ENCODE assay signal across 10 cellular contexts in genomic region chr14:65318636-65319506, GRCh38.
DNase-seq lines count a peak whose midpoint lies in the region; ATAC-seq, FAIRE-seq and TF ChIP-seq lines count a peak whose summit lies in the region.
"Had no signal": no experiment of that assay in that cellular context is flagged by ENCODE, and none has a peak within 500 bp of the region (broad histone marks: within the 10 kb centered on the region; RNA-seq: fewer than 3 reads in every experiment).

No MANE protein-coding gene starts in this region.

- no peaks in the 10 kb centered on the region for H3K4me1 ChIP-seq in A673 (ENCODE audit: insufficient read depth, low read length, poor library complexity, severe bottlenecking)

- H3K36me3 ChIP-seq in A673 (ENCODE audit: insufficient read depth, low read length, poor library complexity, severe bottlenecking) = no peaks in the 10 kb centered on the region

- TF ChIP-seq POLR2A in GM12891 (IDR thresholded peaks at IDR 0.05; ENCODE audit: low read depth, low read length) = no peak

- DNase-seq in GM12891 (ENCODE audit: insufficient read length, low spot score) (no peak), activated B cell treated with CpG ODN at 0.5 μM for 24 hours (no peak), A673 (ENCODE audit: low spot score) (no peak), NCI-H146 (lab: John Stamatoyannopoulos, UW) (no peak), cerebellar cortex (ENCODE audit: low spot score) (no peak), NCI-H187 (lab: John Stamatoyannopoulos, UW) (no peak)
- DNase-seq: EL had no signal

- intact Hi-C loops in activated B cell treated with CpG ODN at 0.5 μM for 24 hours (cut with micrococcal nuclease) (loop anchor here (1.0 to 2.0 kb wide), 5 partner anchors 16 to 92 kb away; no protein-coding TSS in a partner anchor), A673 (cut with micrococcal nuclease; ENCODE audit: unreplicated experiment) (no loop called here)

- no TSS peak for BruUV-seq in A673 (replicated peaks; lab: Mats Ljungman, UMichigan)

- TF ChIP-seq CTCF in activated B cell treated with CpG ODN at 0.5 μM for 24 hours (IDR thresholded peaks at IDR 0.05) = no peak
- no peak for TF ChIP-seq CTCF in A673 (conservative IDR thresholded peaks at IDR 0.05; ENCODE audit: low read depth, low read length)

- no peak overlapping the region for H3K27ac ChIP-seq in A673 (ENCODE audit: low read depth, low read length, poor library complexity, severe bottlenecking)

- peaks cover 92% of the 10 kb centered on the region for H3K4me1 Mint-ChIP-seq in activated B cell treated with CpG ODN at 0.5 μM for 24 hours

- H3K9me3 Mint-ChIP-seq in activated B cell treated with CpG ODN at 0.5 μM for 24 hours = no peaks in the 10 kb centered on the region

- no peak overlapping the region for H3K4me3 ChIP-seq in A673 (ENCODE audit: low read depth, low read length, poor library complexity, severe bottlenecking)

- no peak for FAIRE-seq in GM12891 (lab: Jason Lieb, UNC)

- POLR2A ChIA-PET in activated B cell treated with CpG ODN at 0.5 μM for 24 hours (lab: Charles Lee) (interaction anchor here (0.6 to 9.2 kb wide), 24 partner anchors 10 to 332 kb away, joined by 3 to 165 read pairs (median 10); partner anchors contain the start of gene FUT8), A673 (lab: Charles Lee; ENCODE audit: low non-redundant PET) (interaction anchor here (0.7 kb wide), 1 partner anchor 382 kb away, joined by 3 read pairs; no protein-coding TSS in a partner anchor)

- H3K27me3 Mint-ChIP-seq in activated B cell treated with CpG ODN at 0.5 μM for 24 hours = no peaks in the 10 kb centered on the region

- H3K9me3 ChIP-seq in A673 (ENCODE audit: low read depth, low read length, poor library complexity, severe bottlenecking) = no peaks in the 10 kb centered on the region

- peak overlapping the region; percentile 86 for H3K4me3 Mint-ChIP-seq in activated B cell treated with CpG ODN at 0.5 μM for 24 hours
- H3K4me3 Mint-ChIP-seq: brain had no signal

- H3K27ac Mint-ChIP-seq in activated B cell treated with CpG ODN at 0.5 μM for 24 hours = peak overlapping the region; percentile 82

- no peaks in the 10 kb centered on the region for H3K27me3 ChIP-seq in A673 (replicated peaks; ENCODE audit: insufficient read depth, low read depth, low read length, poor library complexity)

- CTCF ChIA-PET in activated B cell treated with CpG ODN at 0.5 μM for 24 hours (lab: Charles Lee) (interaction anchor here (0.7 to 3.8 kb wide), 11 partner anchors 11 to 150 kb away, joined by 3 to 21 read pairs (median 5); partner anchors contain the start of gene FUT8), A673 (lab: Charles Lee) (no interaction called here)

- H3K36me3 Mint-ChIP-seq in activated B cell treated with CpG ODN at 0.5 μM for 24 hours (ENCODE audit: low read depth) = peaks cover 10% of the 10 kb centered on the region
- H3K36me3 Mint-ChIP-seq: brain had no signal

- ATAC-seq in GM19438 (IDR thresholded peaks at IDR 0.05; ENCODE audit: low read depth, unreplicated experiment) (peak; percentile 64), HG03064 (IDR thresholded peaks at IDR 0.05; ENCODE audit: low read depth, unreplicated experiment) (peak; percentile 57), activated B cell treated with CpG ODN at 0.5 μM for 24 hours (ENCODE audit: low read depth) (peak; percentile 90)

TF ChIP-seq in GM12891, 5 proteins besides CTCF, POLR2A, EP300 and RAD21:
- TF ChIP-seq POLR2AphosphoS5 (IDR thresholded peaks at IDR 0.05; ENCODE audit: low read depth, low read length) = no peak
- peak; percentile 100 for TF ChIP-seq SPI1 (IDR thresholded peaks at IDR 0.05; ENCODE audit: low read depth, low read length)
